Comparison of ENCODE assay signal across 17 cellular contexts in genomic region chr6:140380371-140381218, GRCh38.
A peak's percentile ranks its signal among the peaks of the same experiment; 100 is the strongest.
DNase-seq lines count a peak whose midpoint lies in the region; ATAC-seq and TF ChIP-seq lines count a peak whose summit lies in the region.
"Had no signal": no experiment of that assay in that cellular context is flagged by ENCODE, and none has a peak within 500 bp of the region (broad histone marks: within the 10 kb centered on the region; RNA-seq: fewer than 3 reads in every experiment).

No MANE protein-coding gene starts in this region.

- POLR2A ChIA-PET in activated CD4-positive, alpha-beta memory T cell treated with anti-CD3 and anti-CD28 coated beads for 36 hours (lab: Charles Lee) = no interaction called here

- peak; percentile 88 to 98 (median 96) for ATAC-seq in right lobe of liver
- ATAC-seq: Panc1, psoas muscle had no signal

- no peaks in the 10 kb centered on the region for H3K36me3 Mint-ChIP-seq in activated CD4-positive, alpha-beta memory T cell treated with anti-CD3 and anti-CD28 coated beads for 36 hours

- H3K9me3 ChIP-seq in right lobe of liver = no peaks in the 10 kb centered on the region
- H3K9me3 ChIP-seq: left ventricle myocardium inferior, psoas muscle, uterus had no signal

- 35% methylated on average over 3 of the region's 3 CpGs for whole genome bisulfite sequencing in right lobe of liver (ENCODE audit: insufficient coverage, low coverage, low lambda C conversion rate, missing lambda C conversion rate)

- TF ChIP-seq POLR2A in NB4 (IDR thresholded peaks at IDR 0.05; ENCODE audit: extremely low read depth, insufficient read length) (no peak), right lobe of liver (IDR thresholded peaks at IDR 0.05) (no peak)

- H3K36me3 ChIP-seq in right lobe of liver = no peaks in the 10 kb centered on the region
- H3K36me3 ChIP-seq: left ventricle myocardium inferior, uterus had no signal

- in situ Hi-C loops in KBM-7 (cut with MboI; ENCODE audit: low pct_unique_long_range_greater_than_20kb, low sequenced_read_pairs) = no loop called here

- DNase-seq in DMS 273 (lab: John Stamatoyannopoulos, UW; ENCODE audit: unreplicated experiment) (peak; percentile 47), NB4 (ENCODE audit: low read depth) (peak; percentile 14), epithelial cell of proximal tubule (ENCODE audit: low read depth) (peak; percentile 39), right lobe of liver (no peak), CD1c-positive myeloid dendritic cell (ENCODE audit: extremely low spot score) (no peak), MV-4-11 (lab: John Stamatoyannopoulos, UW) (no peak), KBM-7 (no peak)
- DNase-seq in activated CD4-positive, alpha-beta memory T cell treated with anti-CD3 and anti-CD28 coated beads for 36 hours = no peak
- DNase-seq: activated gamma-delta T cell treated with Interleukin-2 at 50 U/mL for 16 hours, cortex of kidney, Kasumi-1, left ventricle myocardium inferior, NCI-H187 treated with DMSO at 0.1 percent for 48 hours, psoas muscle, uterus had no signal

- TF ChIP-seq CTCF in NB4 (IDR thresholded peaks at IDR 0.05; ENCODE audit: low read depth, low read length) = no peak
- no peak for TF ChIP-seq CTCF in epithelial cell of proximal tubule (conservative IDR thresholded peaks at IDR 0.05; ENCODE audit: low read depth, low read length)
- TF ChIP-seq CTCF in right lobe of liver (IDR thresholded peaks at IDR 0.05) = no peak

- H3K4me1 ChIP-seq in right lobe of liver = peaks cover 0 to 14% (median 5%) of the 10 kb centered on the region in 4 donors
- H3K4me1 ChIP-seq: left ventricle myocardium inferior, psoas muscle, uterus had no signal

- peak overlapping the region in 2 of 3 donors; percentile 57 to 66 for H3K27ac ChIP-seq in right lobe of liver
- H3K27ac ChIP-seq: epithelial cell of prostate, left ventricle myocardium inferior, psoas muscle, uterus had no signal

- H3K9me3 Mint-ChIP-seq in activated CD4-positive, alpha-beta memory T cell treated with anti-CD3 and anti-CD28 coated beads for 36 hours = peaks cover 5% of the 10 kb centered on the region

- H3K27me3 ChIP-seq in right lobe of liver = no peaks in the 10 kb centered on the region
- H3K27me3 ChIP-seq: uterus had no signal

- CTCF ChIA-PET in activated CD4-positive, alpha-beta memory T cell treated with anti-CD3 and anti-CD28 coated beads for 36 hours (lab: Charles Lee) = no interaction called here

- no peak overlapping the region for H3K4me3 Mint-ChIP-seq in activated CD4-positive, alpha-beta memory T cell treated with anti-CD3 and anti-CD28 coated beads for 36 hours

- H3K4me1 Mint-ChIP-seq in activated CD4-positive, alpha-beta memory T cell treated with anti-CD3 and anti-CD28 coated beads for 36 hours (ENCODE audit: low read depth) = no peaks in the 10 kb centered on the region

- H3K27me3 Mint-ChIP-seq in activated CD4-positive, alpha-beta memory T cell treated with anti-CD3 and anti-CD28 coated beads for 36 hours = peaks cover 2% of the 10 kb centered on the region

- no peak overlapping the region for H3K27ac Mint-ChIP-seq in activated CD4-positive, alpha-beta memory T cell treated with anti-CD3 and anti-CD28 coated beads for 36 hours

- H3K4me3 ChIP-seq in NB4 (ENCODE audit: low read depth, low read length) (no peak overlapping the region), epithelial cell of proximal tubule (ENCODE audit: low read depth, low read length) (no peak overlapping the region), right lobe of liver (no peak overlapping the region)
- H3K4me3 ChIP-seq: left ventricle myocardium inferior, psoas muscle, uterus had no signal

- intact Hi-C loops in right lobe of liver (cut with DNase I) = no loop called here
- intact Hi-C loops in activated CD4-positive, alpha-beta memory T cell treated with anti-CD3 and anti-CD28 coated beads for 36 hours (cut with micrococcal nuclease) = no loop called here

Comparison
In these comparisons a context has a peak if more than half of its experiments do, and no peak if none do; other contexts are left out.
1. DNase-seq: peak in DMS 273 (single experiment), NB4 (single experiment) and epithelial cell of proximal tubule (single experiment); none in right lobe of liver (0 of 3), activated CD4-positive, alpha-beta memory T cell treated with anti-CD3 and anti-CD28 coated beads for 36 hours (single experiment), CD1c-positive myeloid dendritic cell (single experiment), MV-4-11 (single experiment) and KBM-7 (single experiment).